Comparison of ENCODE assay signal across 4 cellular contexts in the genomic region with DNA sequence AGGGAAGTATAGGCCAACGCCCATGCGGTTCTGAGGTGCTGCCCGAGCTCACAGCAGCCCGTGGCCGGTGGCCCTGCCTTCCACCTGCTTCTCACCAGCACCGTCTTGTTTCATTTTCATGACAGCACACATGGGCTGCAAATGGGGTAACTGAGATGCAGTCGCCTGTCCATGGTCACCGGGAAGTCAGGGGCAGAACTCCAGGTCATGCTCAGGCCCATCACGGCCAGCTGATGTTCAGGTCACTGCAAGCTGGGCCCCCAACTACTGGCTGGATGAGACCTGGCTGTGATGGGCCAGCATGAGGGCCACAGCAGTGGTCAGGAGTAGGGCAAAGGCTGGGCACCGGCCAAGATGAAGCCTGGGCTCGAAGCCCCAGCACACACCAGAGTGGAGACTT. TPM values are rescaled to one million over a fixed set of nuclear protein-coding genes. Genes with fewer than 3 reads are reported as not detected.
"Had no signal": no experiment of that assay in that cellular context is flagged by ENCODE, and none has a peak within 500 bp of the region (broad histone marks: within the 10 kb centered on the region; RNA-seq: fewer than 3 reads in every experiment).

No MANE protein-coding gene starts in this region.

RNA-seq across cellular contexts. Expression of a gene that starts 51.9 kb away (rescaled TPM):
- total RNA-seq: LHCN-M2, MCF 10A, PC-3, SK-MEL-5 had no signal
